ENCODE assay signal across 14 cellular contexts in the genomic region with DNA sequence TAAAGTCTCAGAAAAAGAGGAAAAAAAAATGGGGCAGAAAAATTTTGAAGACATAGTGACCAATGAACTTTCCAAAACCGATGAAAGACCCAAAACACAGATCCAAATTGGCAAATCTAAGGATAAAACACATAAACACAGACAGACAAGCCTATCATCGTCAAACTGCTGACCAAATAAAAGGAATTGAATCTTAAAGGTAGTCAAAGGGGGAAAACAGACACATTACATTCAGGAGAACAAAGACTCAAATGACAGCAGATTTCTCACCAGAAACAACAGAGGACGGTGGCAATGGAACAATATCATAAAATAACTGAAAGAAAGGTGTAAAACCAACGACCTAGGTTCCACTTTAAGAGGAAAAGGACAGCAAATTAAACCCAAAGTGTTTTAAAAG. TPM values are rescaled to one million over a fixed set of nuclear protein-coding genes. Genes with fewer than 3 reads are reported as not detected.
DNase-seq lines count a peak whose midpoint lies in the region; ATAC-seq, FAIRE-seq and TF ChIP-seq lines count a peak whose summit lies in the region.
"Had no signal": no experiment of that assay in that cellular context is flagged by ENCODE, and none has a peak within 500 bp of the region (broad histone marks: within the 10 kb centered on the region; RNA-seq: fewer than 3 reads in every experiment).

No MANE protein-coding gene starts in this region.

- in situ Hi-C loops in ACHN (cut with HindIII; ENCODE audit: low pct_ligation_motif_present, low pct_unique_long_range_greater_than_20kb, low sequenced_read_pairs): no loop called here

- H3K9me3 Mint-ChIP-seq in CD4-positive, CD25-positive, alpha-beta regulatory T cell: peaks cover 0 to 5% (median 0%) of the 10 kb centered on the region in 7 donors
- peaks cover 7% of the 10 kb centered on the region for H3K9me3 Mint-ChIP-seq in activated T-helper 1 cell treated with anti-CD3 and anti-CD28 coated beads, Interleukin-12 subunit alpha, Interleukin-12 subunit beta, Interleukin-2, Interleukin-4 antibody, amounts not matched to agents 30 ng/mL and 10 ng/mL and 1 ng/mL, durations not matched to agents 14 hours and 24 hours and 36 hours

- H3K36me3 ChIP-seq in CD4-positive, CD25-positive, alpha-beta regulatory T cell (ENCODE audit: control insufficient read depth, insufficient read depth, low read length): peaks cover 7% of the 10 kb centered on the region
- peaks cover 0 to 18% of the 10 kb centered on the region in 2 donors for H3K36me3 ChIP-seq in gastroesophageal sphincter

- no peak for ATAC-seq in CD4-positive, CD25-positive, alpha-beta regulatory T cell (ENCODE audit: low read depth in 2 of 2)
- ATAC-seq in gastroesophageal sphincter: no peak
- ATAC-seq: GM23338 had no signal

- H3K27ac ChIP-seq in CD4-positive, CD25-positive, alpha-beta regulatory T cell (ENCODE audit: insufficient read depth, low read length, poor library complexity, severe bottlenecking): no peak overlapping the region
- H3K27ac ChIP-seq in gastroesophageal sphincter: no peak overlapping the region
- H3K27ac ChIP-seq: BLaER1 had no signal

- WGBS in gastroesophageal sphincter (ENCODE audit: low coverage in 1 of 2), 2 donors: 95 to 100% methylated on average over 3 to 4 of the region's 4 CpGs

- no peaks in the 10 kb centered on the region for H3K27me3 Mint-ChIP-seq in CD4-positive, CD25-positive, alpha-beta regulatory T cell
- H3K27me3 Mint-ChIP-seq in activated T-helper 1 cell treated with anti-CD3 and anti-CD28 coated beads, Interleukin-12 subunit alpha, Interleukin-12 subunit beta, Interleukin-2, Interleukin-4 antibody, amounts not matched to agents 30 ng/mL and 10 ng/mL and 1 ng/mL, durations not matched to agents 14 hours and 24 hours and 36 hours (ENCODE audit: insufficient read depth): no peaks in the 10 kb centered on the region

- peaks cover 0 to 5% of the 10 kb centered on the region in 2 experiments for H3K9me3 ChIP-seq in CD4-positive, CD25-positive, alpha-beta regulatory T cell (ENCODE audit: control insufficient read depth in 2 of 2, low read length in 2 of 2)
- H3K9me3 ChIP-seq in gastroesophageal sphincter: peaks cover 0 to 10% (median 0%) of the 10 kb centered on the region in 3 donors

- TF ChIP-seq CTCF in gastroesophageal sphincter (IDR thresholded peaks at IDR 0.05): no peak

- H3K27ac Mint-ChIP-seq in CD4-positive, CD25-positive, alpha-beta regulatory T cell: peak overlapping the region in 2 of 3 donors; percentile 19 to 40
- H3K27ac Mint-ChIP-seq in activated T-helper 1 cell treated with anti-CD3 and anti-CD28 coated beads, Interleukin-12 subunit alpha, Interleukin-12 subunit beta, Interleukin-2, Interleukin-4 antibody, amounts not matched to agents 30 ng/mL and 10 ng/mL and 1 ng/mL, durations not matched to agents 14 hours and 24 hours and 36 hours: peak overlapping the region; percentile 42
- H3K27ac Mint-ChIP-seq: GM23338 had no signal

- no peaks in the 10 kb centered on the region for H3K27me3 ChIP-seq in CD4-positive, CD25-positive, alpha-beta regulatory T cell (ENCODE audit: control insufficient read depth, insufficient read depth, low read length)
- H3K27me3 ChIP-seq in gastroesophageal sphincter: no peaks in the 10 kb centered on the region
- H3K27me3 ChIP-seq: BLaER1, MG63 had no signal

- TF ChIP-seq POLR2A in erythroblast (IDR thresholded peaks at IDR 0.05; ENCODE audit: low read length): no peak
- no peak for TF ChIP-seq POLR2A in gastroesophageal sphincter (IDR thresholded peaks at IDR 0.05)

- peak overlapping the region in 1 of 4 donors; percentile 19 for H3K4me3 Mint-ChIP-seq in CD4-positive, CD25-positive, alpha-beta regulatory T cell
- H3K4me3 Mint-ChIP-seq in activated T-helper 1 cell treated with anti-CD3 and anti-CD28 coated beads, Interleukin-12 subunit alpha, Interleukin-12 subunit beta, Interleukin-2, Interleukin-4 antibody, amounts not matched to agents 30 ng/mL and 10 ng/mL and 1 ng/mL, durations not matched to agents 14 hours and 24 hours and 36 hours: no peak overlapping the region
- H3K4me3 Mint-ChIP-seq: GM23338 had no signal

- peaks cover 45 to 74% (median 55%) of the 10 kb centered on the region in 4 donors for H3K4me1 Mint-ChIP-seq in CD4-positive, CD25-positive, alpha-beta regulatory T cell
- H3K4me1 Mint-ChIP-seq in activated T-helper 1 cell treated with anti-CD3 and anti-CD28 coated beads, Interleukin-12 subunit alpha, Interleukin-12 subunit beta, Interleukin-2, Interleukin-4 antibody, amounts not matched to agents 30 ng/mL and 10 ng/mL and 1 ng/mL, durations not matched to agents 14 hours and 24 hours and 36 hours (ENCODE audit: low read depth): peaks cover 59% of the 10 kb centered on the region

- peaks cover 35% of the 10 kb centered on the region for H3K4me1 ChIP-seq in CD4-positive, CD25-positive, alpha-beta regulatory T cell (ENCODE audit: control insufficient read depth, insufficient read depth, low read length, poor library complexity, severe bottlenecking)
- H3K4me1 ChIP-seq in gastroesophageal sphincter: peaks cover 0 to 42% (median 2%) of the 10 kb centered on the region in 3 donors

- no peak overlapping the region for H3K4me3 ChIP-seq in CD4-positive, CD25-positive, alpha-beta regulatory T cell (ENCODE audit: low read depth, low read length)
- no peak overlapping the region for H3K4me3 ChIP-seq in gastroesophageal sphincter
- H3K4me3 ChIP-seq: BLaER1, GM23338, MG63 had no signal

- intact Hi-C loops in activated T-helper 1 cell treated with anti-CD3 and anti-CD28 coated beads, Interleukin-12 subunit alpha, Interleukin-12 subunit beta, Interleukin-2, Interleukin-4 antibody, amounts not matched to agents 30 ng/mL and 10 ng/mL and 1 ng/mL, durations not matched to agents 14 hours and 24 hours and 36 hours (cut with micrococcal nuclease): no loop called here

- H3K36me3 Mint-ChIP-seq in CD4-positive, CD25-positive, alpha-beta regulatory T cell: peaks cover 27% of the 10 kb centered on the region
- H3K36me3 Mint-ChIP-seq in activated T-helper 1 cell treated with anti-CD3 and anti-CD28 coated beads, Interleukin-12 subunit alpha, Interleukin-12 subunit beta, Interleukin-2, Interleukin-4 antibody, amounts not matched to agents 30 ng/mL and 10 ng/mL and 1 ng/mL, durations not matched to agents 14 hours and 24 hours and 36 hours (ENCODE audit: low read depth): peaks cover 48% of the 10 kb centered on the region

- no peak for TF ChIP-seq EP300 in gastroesophageal sphincter (IDR thresholded peaks at IDR 0.05)

- no peak for DNase-seq in CD4-positive, CD25-positive, alpha-beta regulatory T cell
- DNase-seq in GM19239 (ENCODE audit: insufficient read length, low spot score): no peak
- no peak for DNase-seq in activated T-helper 1 cell treated with anti-CD3 and anti-CD28 coated beads, Interleukin-12 subunit alpha, Interleukin-12 subunit beta, Interleukin-2, Interleukin-4 antibody, amounts not matched to agents 30 ng/mL and 10 ng/mL and 1 ng/mL, durations not matched to agents 14 hours and 24 hours and 36 hours (ENCODE audit: low spot score)
- DNase-seq in erythroblast (lab: John Stamatoyannopoulos, UW): peak; percentile 12 to 24
- DNase-seq in OCI-M1 (lab: John Stamatoyannopoulos, UW): no peak
- no peak for DNase-seq in ACHN
- DNase-seq: DMS53, MG63, NCI-H1930, NCI-H510A treated with DMSO at 0.1 percent for 48 hours, SIG-M5 had no signal

- FAIRE-seq in GM19239 (lab: Jason Lieb, UNC): peak; percentile 54

RNA-seq across cellular contexts. Expression of gene RBM26, which starts 10.2 kb away (rescaled TPM):
- 86.4 TPM for total RNA-seq in CD4-positive, CD25-positive, alpha-beta regulatory T cell
- 10 to 100 TPM; 10.6 to 17.6 (median 14.3) TPM for polyA plus RNA-seq in CD4-positive, CD25-positive, alpha-beta regulatory T cell
- total RNA-seq in activated T-helper 1 cell treated with anti-CD3 and anti-CD28 coated beads, Interleukin-12 subunit alpha, Interleukin-12 subunit beta, Interleukin-2, Interleukin-4 antibody, amounts not matched to agents 30 ng/mL and 10 ng/mL and 1 ng/mL, durations not matched to agents 14 hours and 24 hours and 36 hours: 99.3 and 107 TPM in 2 replicates
- 10 to 100 TPM; 21.1 to 43.1 (median 26.9) TPM for total RNA-seq in gastroesophageal sphincter

Comparison
In these comparisons a context has a peak if more than half of its experiments do, and no peak if none do; other contexts are left out.
1. DNase-seq: peak in erythroblast (2 of 2); none in CD4-positive, CD25-positive, alpha-beta regulatory T cell (0 of 3), GM19239 (single experiment), activated T-helper 1 cell treated with anti-CD3 and anti-CD28 coated beads, Interleukin-12 subunit alpha, Interleukin-12 subunit beta, Interleukin-2, Interleukin-4 antibody, amounts not matched to agents 30 ng/mL and 10 ng/mL and 1 ng/mL, durations not matched to agents 14 hours and 24 hours and 36 hours (single experiment), OCI-M1 (single experiment) and ACHN (single experiment).